Comparison of ENCODE assay signal across 9 cellular contexts in the genomic region with DNA sequence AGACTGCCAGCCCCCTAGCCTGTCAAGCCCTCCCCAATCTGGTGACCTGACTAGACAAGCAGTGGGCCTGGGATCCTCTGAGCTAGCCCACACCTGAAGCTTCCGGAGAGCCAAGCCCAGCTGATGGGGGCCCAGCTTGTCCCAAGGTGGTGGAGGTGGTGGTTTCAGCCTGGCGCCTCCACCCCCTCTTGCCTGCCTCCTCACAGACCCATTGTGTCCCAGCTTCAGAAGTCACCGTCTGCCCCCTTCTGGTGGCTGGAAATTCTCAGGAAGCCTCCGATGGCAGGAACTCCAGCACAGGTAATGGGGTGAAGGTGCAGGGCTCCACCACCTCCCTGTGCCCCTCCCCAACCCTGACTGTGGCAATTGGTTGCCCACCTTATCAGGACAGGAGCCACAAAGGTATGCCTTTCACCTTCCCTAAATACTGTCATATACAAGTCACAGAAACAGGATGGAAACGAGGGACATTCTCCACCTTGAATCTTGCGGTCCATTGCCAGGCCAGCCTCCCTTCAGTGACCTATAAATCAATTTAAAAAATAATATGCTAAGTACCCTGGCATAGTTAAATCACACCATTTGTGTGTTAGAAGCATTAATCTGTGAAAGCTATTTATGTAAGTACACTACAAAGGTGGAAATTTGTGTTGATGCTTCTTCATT.
DNase-seq lines count a peak whose midpoint lies in the region; ATAC-seq and TF ChIP-seq lines count a peak whose summit lies in the region.
"Had no signal": no experiment of that assay in that cellular context is flagged by ENCODE, and none has a peak within 500 bp of the region (broad histone marks: within the 10 kb centered on the region; RNA-seq: fewer than 3 reads in every experiment).

No MANE protein-coding gene starts in this region.

- H3K9ac ChIP-seq in endodermal cell (ENCODE audit: extremely low read depth, low read length, poor library complexity, severe bottlenecking) = no peak overlapping the region

- H3K36me3 ChIP-seq in endodermal cell (ENCODE audit: control insufficient read depth, insufficient read depth, low read length) = no peaks in the 10 kb centered on the region

- no peak overlapping the region for H3K4me3 Mint-ChIP-seq in endodermal cell
- H3K4me3 Mint-ChIP-seq: activated naive CD4-positive, alpha-beta T cell treated with anti-CD3 and anti-CD28 coated beads, Interleukin-2, amount 50 U/mL, for 24 hours had no signal

- H3K4me3 ChIP-seq in endodermal cell (ENCODE audit: low read length) = no peak overlapping the region

- no peaks in the 10 kb centered on the region for H3K4me1 ChIP-seq in endodermal cell (ENCODE audit: control insufficient read depth, insufficient read depth, low read length)

- H3K9me3 ChIP-seq in endodermal cell (ENCODE audit: control insufficient read depth, low read length) = no peaks in the 10 kb centered on the region

- no peaks in the 10 kb centered on the region for H3K27me3 ChIP-seq in endodermal cell (ENCODE audit: control insufficient read depth, insufficient read depth, low read length, poor library complexity, severe bottlenecking)

- H3K36me3 Mint-ChIP-seq in endodermal cell (ENCODE audit: low read depth) = no peaks in the 10 kb centered on the region
- H3K36me3 Mint-ChIP-seq: activated naive CD4-positive, alpha-beta T cell treated with anti-CD3 and anti-CD28 coated beads, Interleukin-2, amount 50 U/mL, for 24 hours had no signal

- no peaks in the 10 kb centered on the region for H3K9me3 Mint-ChIP-seq in endodermal cell
- H3K9me3 Mint-ChIP-seq: activated naive CD4-positive, alpha-beta T cell treated with anti-CD3 and anti-CD28 coated beads, Interleukin-2, amount 50 U/mL, for 24 hours had no signal

- H3K4me1 Mint-ChIP-seq in endodermal cell = peaks cover 4% of the 10 kb centered on the region
- H3K4me1 Mint-ChIP-seq: activated naive CD4-positive, alpha-beta T cell treated with anti-CD3 and anti-CD28 coated beads, Interleukin-2, amount 50 U/mL, for 24 hours had no signal

- H3K27ac Mint-ChIP-seq in endodermal cell = no peak overlapping the region
- H3K27ac Mint-ChIP-seq: activated naive CD4-positive, alpha-beta T cell treated with anti-CD3 and anti-CD28 coated beads, Interleukin-2, amount 50 U/mL, for 24 hours had no signal

- no peaks in the 10 kb centered on the region for H3K27me3 Mint-ChIP-seq in endodermal cell (ENCODE audit: insufficient read depth)
- H3K27me3 Mint-ChIP-seq: activated naive CD4-positive, alpha-beta T cell treated with anti-CD3 and anti-CD28 coated beads, Interleukin-2, amount 50 U/mL, for 24 hours had no signal

- ATAC-seq in stimulated activated naive CD8-positive, alpha-beta T cell treated with anti-CD3 and anti-CD28 coated beads, Interleukin-15, Interleukin-2, amounts not matched to agents 100 U/mL and 50 U/mL, for 24 hours = peak; percentile 30
- no peak for ATAC-seq in GM18858 (IDR thresholded peaks at IDR 0.05; ENCODE audit: unreplicated experiment)

- peak; percentile 93 for TF ChIP-seq CTCF in endodermal cell (conservative IDR thresholded peaks at IDR 0.05)

- peak; percentile 55 for DNase-seq in DMS53 (lab: John Stamatoyannopoulos, UW)
- no peak for DNase-seq in DMS53 treated with DMSO at 0.1 percent for 48 hours (lab: John Stamatoyannopoulos, UW; ENCODE audit: unreplicated experiment)
- DNase-seq in NCI-H1105 treated with DMSO at 0.1 percent for 48 hours (lab: John Stamatoyannopoulos, UW) = peak; percentile 58
- DNase-seq in activated CD4-positive, alpha-beta T cell treated with anti-CD3 and anti-CD28 coated beads for 24 hours (ENCODE audit: low read depth in 2 of 2) = peak; percentile 10 to 22
- DNase-seq in endodermal cell = peak; percentile 96
- DNase-seq in midbrain (lab: John Stamatoyannopoulos, UW) = peak; percentile 40
- DNase-seq in stimulated activated naive CD8-positive, alpha-beta T cell treated with anti-CD3 and anti-CD28 coated beads, Interleukin-15, Interleukin-2, amounts not matched to agents 100 U/mL and 50 U/mL, for 24 hours = peak; percentile 41

- H3K27ac ChIP-seq in endodermal cell (ENCODE audit: low read depth, low read length) = no peak overlapping the region

- 17 to 43% methylated on average over 2 to 6 of the region's 6 CpGs for WGBS in endodermal cell (ENCODE audit: insufficient coverage in 1 of 2, insufficient read length in 1 of 2), 2 experiments
